ENCODE assay signal across 9 cellular contexts in the genomic region with DNA sequence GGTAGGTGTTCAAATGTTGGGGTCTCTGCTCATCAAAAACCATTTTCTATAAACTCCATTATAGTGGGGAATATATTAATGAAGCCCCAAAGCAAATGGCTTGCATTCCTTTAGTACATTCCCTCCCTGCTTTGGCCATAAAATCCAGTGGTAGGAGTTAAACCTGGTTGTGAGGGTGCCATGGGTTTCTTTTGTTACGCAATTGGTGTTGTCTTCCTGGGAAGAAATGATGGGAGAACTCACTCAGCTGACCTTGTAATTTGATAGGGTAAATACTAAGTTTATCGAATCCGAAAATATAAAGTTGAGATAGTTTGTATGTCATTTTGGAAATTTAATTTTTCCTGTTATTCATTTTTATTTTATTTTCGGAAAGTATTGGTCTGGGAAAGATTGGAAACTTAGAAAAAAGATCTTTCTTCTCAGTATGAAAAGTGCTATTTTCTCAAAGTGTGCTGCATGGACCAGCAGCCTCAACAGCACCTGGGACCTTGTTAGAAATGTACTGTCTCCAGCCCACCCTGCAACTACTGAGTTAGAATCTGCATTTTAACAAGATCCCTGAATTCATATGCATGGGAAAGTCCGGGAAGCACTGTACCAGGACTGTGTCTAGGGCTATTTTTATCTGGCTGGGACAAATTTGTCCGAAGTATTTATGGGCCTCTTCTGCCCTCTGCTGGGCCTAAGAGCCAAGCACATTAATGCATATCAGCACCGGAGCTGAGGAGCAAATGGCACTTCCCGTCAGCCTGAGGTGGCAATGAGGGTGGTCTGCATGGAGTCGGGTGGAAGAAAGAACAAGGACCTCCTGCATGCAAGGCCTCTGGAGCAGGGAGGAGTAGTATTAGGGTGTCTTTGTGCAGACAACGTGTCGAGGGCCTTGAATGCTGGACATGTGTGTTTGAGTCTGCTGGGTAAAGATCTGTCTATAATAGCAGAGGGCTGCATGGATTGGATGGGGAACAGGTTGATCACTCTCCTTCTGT. TPM values are rescaled to one million over a fixed set of nuclear protein-coding genes. Genes with fewer than 3 reads are reported as not detected.
DNase-seq lines count a peak whose midpoint lies in the region; ATAC-seq and TF ChIP-seq lines count a peak whose summit lies in the region.
"Had no signal": no experiment of that assay in that cellular context is flagged by ENCODE, and none has a peak within 500 bp of the region (broad histone marks: within the 10 kb centered on the region; RNA-seq: fewer than 3 reads in every experiment).

No MANE protein-coding gene starts in this region.

- no peak overlapping the region for H2AFZ ChIP-seq in OCI-LY3 (ENCODE audit: low read depth, low read length)

- H3K4me3 ChIP-seq in OCI-LY3 (ENCODE audit: low read length) = no peak overlapping the region

- H3K27me3 Mint-ChIP-seq in natural killer cell treated with Interleukin-12 subunit alpha and Interleukin-12 subunit beta and Interleukin-15 and Interleukin-18, amount 100 ng/mL, for 72 hours = peaks cover 6 to 14% of the 10 kb centered on the region in 2 donors

- H3K36me3 ChIP-seq in OCI-LY3 (replicated peaks; ENCODE audit: low read depth, low read length) = no peaks in the 10 kb centered on the region

- TF ChIP-seq CTCF in OCI-LY3 (IDR thresholded peaks at IDR 0.05; ENCODE audit: low read depth, low read length) = peak; percentile 95

- H4K20me1 ChIP-seq in OCI-LY3 (ENCODE audit: insufficient read depth, low read length) = no peaks in the 10 kb centered on the region

- no peak overlapping the region for H3K27ac Mint-ChIP-seq in natural killer cell treated with Interleukin-12 subunit alpha and Interleukin-12 subunit beta and Interleukin-15 and Interleukin-18, amount 100 ng/mL, for 72 hours
- H3K27ac Mint-ChIP-seq: T-helper 1 cell treated with Interleukin-12 subunit alpha and Interleukin-12 subunit beta and Interleukin-4 antibody, amounts not matched to agents 30 μg/mL and 1 μg/mL, for 36 hours had no signal

- peaks cover 3% of the 10 kb centered on the region; the same call in 1 of the 2 replicates for H3K27me3 ChIP-seq in OCI-LY3 (ENCODE audit: low read depth, low read length)

- H3K4me2 ChIP-seq in OCI-LY3 (ENCODE audit: low read length) = peak overlapping the region; percentile 50

- ATAC-seq in natural killer cell treated with Interleukin-12 subunit alpha and Interleukin-12 subunit beta and Interleukin-15 and Interleukin-18, amount 100 ng/mL, for 72 hours = peak; percentile 58 to 81
- no peak for ATAC-seq in HG02678 (IDR thresholded peaks at IDR 0.05; ENCODE audit: unreplicated experiment)

- no peaks in the 10 kb centered on the region for H3K79me2 ChIP-seq in OCI-LY3 (ENCODE audit: low read length)

- DNase-seq in COLO829 (ENCODE audit: low spot score) (peak; percentile 23), HS-5 (ENCODE audit: low read depth) (peak; percentile 30), activated T-cell treated with anti-CD3 and anti-CD28 coated beads for 4 hours (peak; percentile 36), fibroblast of gingiva (ENCODE audit: low read depth) (peak; percentile 53)
- no peak for DNase-seq in natural killer cell treated with Interleukin-12 subunit alpha and Interleukin-12 subunit beta and Interleukin-15 and Interleukin-18, amount 100 ng/mL, for 72 hours (ENCODE audit: low spot score)
- DNase-seq in stimulated activated naive CD4-positive, alpha-beta T cell (lab: John Stamatoyannopoulos, UW) = peak; percentile 2 to 61 (median 34)

- no peaks in the 10 kb centered on the region for H3K36me3 Mint-ChIP-seq in natural killer cell treated with Interleukin-12 subunit alpha and Interleukin-12 subunit beta and Interleukin-15 and Interleukin-18, amount 100 ng/mL, for 72 hours

- H3K4me1 ChIP-seq in OCI-LY3 (ENCODE audit: low read length) = peaks cover 13% of the 10 kb centered on the region

- peaks cover 3 to 5% of the 10 kb centered on the region in 2 donors for H3K4me1 Mint-ChIP-seq in natural killer cell treated with Interleukin-12 subunit alpha and Interleukin-12 subunit beta and Interleukin-15 and Interleukin-18, amount 100 ng/mL, for 72 hours (ENCODE audit: low read depth in 2 of 2)

- H3K27ac ChIP-seq in OCI-LY3 (ENCODE audit: low read length) = no peak overlapping the region

- no peak overlapping the region for H3K9ac ChIP-seq in OCI-LY3 (ENCODE audit: low read length)

- H3K9me3 Mint-ChIP-seq in natural killer cell treated with Interleukin-12 subunit alpha and Interleukin-12 subunit beta and Interleukin-15 and Interleukin-18, amount 100 ng/mL, for 72 hours = no peaks in the 10 kb centered on the region
- H3K9me3 Mint-ChIP-seq: T-helper 1 cell treated with Interleukin-12 subunit alpha and Interleukin-12 subunit beta and Interleukin-4 antibody, amounts not matched to agents 30 μg/mL and 1 μg/mL, for 36 hours had no signal

- no peak overlapping the region for H3K4me3 Mint-ChIP-seq in natural killer cell treated with Interleukin-12 subunit alpha and Interleukin-12 subunit beta and Interleukin-15 and Interleukin-18, amount 100 ng/mL, for 72 hours
- H3K4me3 Mint-ChIP-seq: T-helper 1 cell treated with Interleukin-12 subunit alpha and Interleukin-12 subunit beta and Interleukin-4 antibody, amounts not matched to agents 30 μg/mL and 1 μg/mL, for 36 hours had no signal

- no peaks in the 10 kb centered on the region for H3K9me3 ChIP-seq in OCI-LY3 (ENCODE audit: insufficient read depth, low read length)

RNA-seq across cellular contexts. Expression of a gene that starts 54.7 kb away (rescaled TPM):
- total RNA-seq in natural killer cell treated with Interleukin-12 subunit alpha and Interleukin-12 subunit beta and Interleukin-15 and Interleukin-18, amount 100 ng/mL, for 72 hours = 1 to 10 TPM in 1 of 2 donors, not detected in 1; 1.2 TPM
